ENCODE assay signal across 15 cellular contexts in genomic region chr5:168883253-168883880, GRCh38.
A peak's percentile ranks its signal among the peaks of the same experiment; 100 is the strongest.
DNase-seq lines count a peak whose midpoint lies in the region; ATAC-seq and TF ChIP-seq lines count a peak whose summit lies in the region.
"Had no signal": no experiment of that assay in that cellular context is flagged by ENCODE, and none has a peak within 500 bp of the region (broad histone marks: within the 10 kb centered on the region; RNA-seq: fewer than 3 reads in every experiment).

No MANE protein-coding gene starts in this region.

- H3K36me3 Mint-ChIP-seq in type B pancreatic cell, result peaks cover 7% of the 10 kb centered on the region
- H3K36me3 Mint-ChIP-seq: CD8-positive, alpha-beta T cell had no signal

- no peaks in the 10 kb centered on the region for H3K79me1 ChIP-seq in mesendoderm (ENCODE audit: low read length)

- TF ChIP-seq CTCF in type B pancreatic cell (conservative IDR thresholded peaks at IDR 0.05), result no peak
- no peak for TF ChIP-seq CTCF in dorsolateral prefrontal cortex (IDR thresholded peaks at IDR 0.05 in 54 of 56, conservative IDR thresholded peaks at IDR 0.05 in 2 of 56; ENCODE audit: low read depth in 1 of 56, partially characterized antibody in 56 of 56)

- H2BK5ac ChIP-seq in mesendoderm (ENCODE audit: low read length), result no peak overlapping the region

- ATAC-seq in HG03159 (IDR thresholded peaks at IDR 0.05; ENCODE audit: unreplicated experiment), result no peak
- ATAC-seq: CD8-positive, alpha-beta T cell; K562; PC-3 had no signal

- intact Hi-C loops in dorsolateral prefrontal cortex (cut with DNase I), result no loop called here

- H3K79me2 ChIP-seq in mesendoderm (ENCODE audit: control insufficient read depth, insufficient read depth, low read length), result no peaks in the 10 kb centered on the region

- H3K27me3 Mint-ChIP-seq in type B pancreatic cell, result peaks cover 37% of the 10 kb centered on the region

- H3K56ac ChIP-seq in mesendoderm (ENCODE audit: low read length), result no peak overlapping the region

- no peak overlapping the region for H4K5ac ChIP-seq in mesendoderm (ENCODE audit: low read length)

- H3K23ac ChIP-seq in mesendoderm (ENCODE audit: low read length), result no peak overlapping the region

- H4K8ac ChIP-seq in mesendoderm (ENCODE audit: low read depth, low read length), result no peak overlapping the region

- peaks cover 4% of the 10 kb centered on the region for H3K27me3 ChIP-seq in NT2/D1 (ENCODE audit: insufficient read depth, insufficient read length)
- H3K27me3 ChIP-seq in ectodermal cell (ENCODE audit: control insufficient read depth, insufficient read depth, low read length, poor library complexity, severe bottlenecking), result no peaks in the 10 kb centered on the region
- no peaks in the 10 kb centered on the region for H3K27me3 ChIP-seq in mesendoderm (ENCODE audit: insufficient read depth, low read length, poor library complexity)
- peaks cover 0 to 15% (median 0%) of the 10 kb centered on the region in 45 donors for H3K27me3 ChIP-seq in dorsolateral prefrontal cortex

- WGBS in ectodermal cell, 2 experiments, result 58 to 63% methylated on average over 17 of the region's 18 CpGs
- WGBS in mesendoderm (ENCODE audit: extremely low coverage, insufficient coverage, low lambda C conversion rate), result no CpG with 5 or more reads among the region's 18 CpGs

- no peak overlapping the region for H2AK5ac ChIP-seq in mesendoderm (ENCODE audit: low read length)

- H3K27ac ChIP-seq in ectodermal cell (ENCODE audit: insufficient read depth, low read depth, low read length, poor library complexity, severe bottlenecking) (peak overlapping the region; percentile 4), mesendoderm (ENCODE audit: low read depth, low read length) (no peak overlapping the region), dorsolateral prefrontal cortex (no peak overlapping the region)
- H3K27ac ChIP-seq: HL-60, SK-N-MC had no signal

- no peak overlapping the region for H3K4ac ChIP-seq in mesendoderm (ENCODE audit: low read depth, low read length)

- DNase-seq in NT2/D1 (ENCODE audit: low read depth, low spot score) (no peak), mesendoderm (peak; percentile 66), type B pancreatic cell (ENCODE audit: extremely low spot score, unreplicated experiment) (no peak), dorsolateral prefrontal cortex (no peak), NCI-H2171 (lab: John Stamatoyannopoulos, UW) (no peak)
- DNase-seq: CD8-positive, alpha-beta T cell; NCI-H1436 treated with DMSO at 0.1 percent for 48 hours; NCI-H226; NCI-H526; PC-3 had no signal

- peaks cover 50% of the 10 kb centered on the region for H3K4me1 Mint-ChIP-seq in type B pancreatic cell (ENCODE audit: unreplicated experiment)

- H3K4me3 Mint-ChIP-seq in type B pancreatic cell, result peak overlapping the region; percentile 46
- H3K4me3 Mint-ChIP-seq: CD8-positive, alpha-beta T cell had no signal

- no peaks in the 10 kb centered on the region for H3K9me3 Mint-ChIP-seq in type B pancreatic cell
- H3K9me3 Mint-ChIP-seq: CD8-positive, alpha-beta T cell had no signal

- H3K18ac ChIP-seq in mesendoderm (ENCODE audit: low read length), result no peak overlapping the region

- H3K36me3 ChIP-seq in NT2/D1 (ENCODE audit: insufficient read depth, insufficient read length, low read length) (no peaks in the 10 kb centered on the region), ectodermal cell (ENCODE audit: control insufficient read depth, insufficient read depth, low read length) (no peaks in the 10 kb centered on the region), mesendoderm (ENCODE audit: control insufficient read depth, insufficient read depth, low read length) (no peaks in the 10 kb centered on the region)

- peaks cover 4% of the 10 kb centered on the region for H3K4me1 ChIP-seq in NT2/D1 (ENCODE audit: insufficient read depth, insufficient read length)
- H3K4me1 ChIP-seq in ectodermal cell (ENCODE audit: control insufficient read depth, insufficient read depth, low read length), result peaks cover 35% of the 10 kb centered on the region
- no peaks in the 10 kb centered on the region for H3K4me1 ChIP-seq in mesendoderm (ENCODE audit: control insufficient read depth, low read depth, low read length)

- H3K9ac ChIP-seq in NT2/D1 (ENCODE audit: insufficient read length, low read depth) (peak overlapping the region; percentile 27), mesendoderm (ENCODE audit: low read length) (no peak overlapping the region)

- H3K9me3 ChIP-seq in NT2/D1 (ENCODE audit: insufficient read depth, low read length) (peaks cover 6% of the 10 kb centered on the region; the same call in 1 of the 2 replicates), ectodermal cell (ENCODE audit: control insufficient read depth, low read length) (no peaks in the 10 kb centered on the region)

- H3K4me3 ChIP-seq in NT2/D1 (ENCODE audit: insufficient read length, low read depth), result no peak overlapping the region
- H3K4me3 ChIP-seq in ectodermal cell (ENCODE audit: insufficient read depth, low read depth, low read length), result no peak overlapping the region
- H3K4me3 ChIP-seq in mesendoderm (ENCODE audit: low read length), result no peak overlapping the region
- no peak overlapping the region for H3K4me3 ChIP-seq in dorsolateral prefrontal cortex
- H3K4me3 ChIP-seq: K562, SK-N-MC had no signal

- no peak overlapping the region for H3K4me2 ChIP-seq in mesendoderm (ENCODE audit: low read length)

- H2BK120ac ChIP-seq in mesendoderm (ENCODE audit: low read depth, low read length), result no peak overlapping the region

- H2BK15ac ChIP-seq in mesendoderm (replicated peaks; ENCODE audit: low read depth), result no peak overlapping the region

- H3K27ac Mint-ChIP-seq in type B pancreatic cell, result peak overlapping the region; percentile 56
- H3K27ac Mint-ChIP-seq: CD8-positive, alpha-beta T cell had no signal
